Comparison of ENCODE assay signal across 1 cellular context in the genomic region with DNA sequence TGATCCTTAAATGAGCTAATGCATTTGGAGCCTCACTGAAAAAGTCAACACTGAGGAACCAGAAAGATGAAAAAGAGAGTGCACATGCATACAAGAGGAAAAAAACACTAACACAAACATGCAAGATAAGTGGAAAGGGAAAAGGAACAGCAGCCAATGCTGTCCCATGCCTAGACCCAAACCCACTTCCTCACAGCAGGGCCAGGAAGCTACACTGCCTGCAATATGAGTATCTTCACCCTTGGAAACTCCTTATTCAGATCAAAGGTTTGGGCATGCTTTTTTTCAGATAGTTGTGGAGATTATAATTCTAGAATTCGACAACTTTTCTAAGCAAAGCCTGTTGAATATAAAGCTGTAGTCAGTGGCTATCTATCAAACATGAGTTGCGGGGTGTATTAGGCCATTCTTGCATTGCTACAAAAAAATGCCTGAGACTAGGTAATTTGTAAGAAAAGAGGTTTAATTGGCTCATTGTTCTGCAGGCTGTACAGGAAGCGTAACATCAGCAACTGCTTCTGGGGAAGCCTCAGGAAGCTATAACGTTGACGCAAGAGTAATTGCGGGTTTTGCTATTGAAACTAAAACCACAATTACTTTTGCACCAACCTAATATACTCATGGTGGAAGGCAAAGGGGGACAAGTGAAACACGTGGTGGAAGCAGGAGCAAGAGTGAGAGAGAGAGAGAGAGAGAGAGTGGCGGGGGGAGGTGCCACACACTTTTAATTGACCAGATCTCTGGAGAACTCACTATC.
TF ChIP-seq lines count a peak whose summit lies in the region.

No MANE protein-coding gene starts in this region.

TF ChIP-seq in H1, 55 proteins besides CTCF, POLR2A, EP300 and RAD21 (continued from another document):
- no peak for TF ChIP-seq TCF12 (IDR thresholded peaks at IDR 0.05; ENCODE audit: low read depth, low read length)
- TF ChIP-seq HDAC2 (IDR thresholded peaks at IDR 0.05; ENCODE audit: borderline replicate concordance in 1 of 2, low read depth in 2 of 2, low read length in 2 of 2), result no peak
- TF ChIP-seq MAFK (IDR thresholded peaks at IDR 0.05; ENCODE audit: low read depth, low read length), result no peak
- no peak for TF ChIP-seq TBP (IDR thresholded peaks at IDR 0.05; ENCODE audit: low read depth, low read length)
- no peak for TF ChIP-seq CBX8 (IDR thresholded peaks at IDR 0.05; ENCODE audit: borderline replicate concordance, low read depth, low read length)
- no peak for TF ChIP-seq KDM4A (IDR thresholded peaks at IDR 0.05; ENCODE audit: low read depth, low read length, severe bottlenecking)
- TF ChIP-seq TAF1 (IDR thresholded peaks at IDR 0.05; ENCODE audit: low read depth, low read length), result no peak
- TF ChIP-seq RNF2 (IDR thresholded peaks at IDR 0.05; ENCODE audit: borderline replicate concordance, low read depth, low read length, missing control alignments, poor library complexity, severe bottlenecking), result no peak
TF ChIP-seq in H1: peak in this region for 0.
